1 cellular context compared by ENCODE assay signal in genomic region chr3:49007771-49008528, GRCh38.
TF ChIP-seq lines count a peak whose summit lies in the region.

No MANE protein-coding gene starts in this region.

TF ChIP-seq in GM12878, 131 proteins besides CTCF, POLR2A, EP300 and RAD21:
- TF ChIP-seq NR2C2 (IDR thresholded peaks at IDR 0.05; ENCODE audit: borderline replicate concordance, control insufficient read depth, insufficient read length, low read depth) (no peak), SMAD1 (IDR thresholded peaks at IDR 0.05; ENCODE audit: low read depth, partially characterized antibody) (no peak), MXI1 (IDR thresholded peaks at IDR 0.05; ENCODE audit: low read depth, low read length) (no peak), LARP7 (IDR thresholded peaks at IDR 0.05) (0 out of 2 replicates have a peak, but pooled peaks have one; percentile 31), EGR1 (IDR thresholded peaks at IDR 0.05; ENCODE audit: borderline replicate concordance in 1 of 2, low read depth in 2 of 2, low read length in 2 of 2) (peak in 1 of 2 experiments; percentile 77; a peak in 2 of 3 replicates), SMARCA5 (IDR thresholded peaks at IDR 0.05) (0 out of 2 replicates have a peak, but pooled peaks have one; percentile 0), ZNF687 (IDR thresholded peaks at IDR 0.05) (no peak), CHD2 (IDR thresholded peaks at IDR 0.05; ENCODE audit: borderline replicate concordance, low read depth, low read length) (no peak), ZBTB4 (CRISPR knock-in tag; IDR thresholded peaks at IDR 0.05) (no peak), HDGF (IDR thresholded peaks at IDR 0.05) (peak; percentile 59), POLR2AphosphoS5 (IDR thresholded peaks at IDR 0.05; ENCODE audit: low read length) (0 out of 2 replicates have a peak, but pooled peaks have one; percentile 8), IKZF2 (IDR thresholded peaks at IDR 0.05) (0 out of 4 replicates have a peak, but pooled peaks of 1 of the 2 experiments have one; percentile 30), MLLT1 (IDR thresholded peaks at IDR 0.05) (0 out of 2 replicates have a peak, but pooled peaks have one; percentile 2), TBL1XR1 (IDR thresholded peaks at IDR 0.05; ENCODE audit: low read depth, low read length) (no peak)
